9 cellular contexts compared by ENCODE assay signal in the genomic region with DNA sequence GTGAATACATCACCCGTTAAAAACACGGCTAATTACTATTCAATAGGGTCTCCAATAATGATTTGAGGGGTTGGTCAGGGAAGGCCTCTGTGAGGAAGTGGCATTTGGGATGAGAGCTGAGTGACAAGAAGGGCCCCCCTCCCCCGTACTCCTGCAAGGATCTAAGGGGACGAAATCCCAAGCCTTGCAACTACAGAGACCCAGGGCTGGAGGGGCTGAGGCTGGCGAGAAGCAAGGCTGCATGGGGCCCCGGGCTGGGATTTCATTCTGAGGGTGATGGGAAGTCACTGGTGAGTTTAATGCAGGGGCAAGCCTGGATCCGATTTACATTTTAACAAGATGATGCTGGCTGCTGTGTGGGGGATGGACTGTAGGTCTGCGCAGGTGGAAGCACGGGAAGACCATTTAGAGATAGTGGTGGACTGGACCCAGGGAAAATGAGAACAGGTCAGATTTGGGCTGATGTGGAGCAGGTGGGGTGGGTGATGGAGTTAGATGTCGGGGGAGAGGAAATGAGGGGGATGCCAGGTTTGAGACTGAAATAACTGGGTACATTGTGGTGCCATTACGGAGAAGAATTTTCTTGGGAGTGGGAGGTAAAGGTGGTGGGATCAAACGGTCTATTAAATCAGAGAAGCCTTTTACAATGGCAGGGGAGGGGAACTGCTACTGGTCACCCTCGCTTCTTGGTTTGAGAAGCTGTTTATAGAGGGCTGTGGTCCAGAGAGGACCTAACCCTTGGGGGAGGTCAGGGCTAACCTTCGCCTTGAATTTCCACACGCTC. TPM values are rescaled to one million over a fixed set of nuclear protein-coding genes. Genes with fewer than 3 reads are reported as not detected.
DNase-seq lines count a peak whose midpoint lies in the region; ATAC-seq, FAIRE-seq and TF ChIP-seq lines count a peak whose summit lies in the region.
"Had no signal": no experiment of that assay in that cellular context is flagged by ENCODE, and none has a peak within 500 bp of the region (broad histone marks: within the 10 kb centered on the region; RNA-seq: fewer than 3 reads in every experiment).

No MANE protein-coding gene starts in this region.

- H3K36me3 ChIP-seq in keratinocyte (ENCODE audit: control insufficient read depth in 2 of 2, extremely low read depth in 1 of 2, insufficient read depth in 2 of 2, low read length in 2 of 2): peaks cover 15 to 26% of the 10 kb centered on the region in 2 experiments

- DNase-seq in T-helper 1 cell (no peak), keratinocyte (ENCODE audit: low read depth, low spot score) (no peak), substantia nigra (lab: John Stamatoyannopoulos, UW) (no peak), SHP77 (lab: John Stamatoyannopoulos, UW) (no peak), RKO (ENCODE audit: low spot score) (no peak)
- no peak for DNase-seq in activated naive CD4-positive, alpha-beta T cell treated with anti-CD3 and anti-CD28 coated beads, Interleukin-2, amount 50 U/mL, for 72 hours (ENCODE audit: low spot score in 2 of 2)

- no peak overlapping the region for H3K27ac ChIP-seq in keratinocyte (ENCODE audit: control insufficient read depth, insufficient read depth, low read length)
- H3K27ac ChIP-seq in substantia nigra (ENCODE audit: low read depth, low read length, poor library complexity, severe bottlenecking): peak overlapping the region; percentile 93

- H3K79me2 ChIP-seq in keratinocyte (ENCODE audit: control insufficient read depth, insufficient read depth, low read length): peaks cover 30% of the 10 kb centered on the region

- dilution Hi-C loops in keratinocyte (cut with MboI; ENCODE audit: extremely low pct_ligation_motif_present, low sequenced_read_pairs): no loop called here

- H2AFZ ChIP-seq in keratinocyte (ENCODE audit: control insufficient read depth, low read length): peak overlapping the region; percentile 72

- peak overlapping the region; percentile 94 for H3K27ac Mint-ChIP-seq in T-helper 1 cell treated with Interleukin-12 subunit alpha and Interleukin-12 subunit beta and Interleukin-4 antibody, amounts not matched to agents 30 μg/mL and 1 μg/mL, for 36 hours
- peak overlapping the region; percentile 95 to 99 for H3K27ac Mint-ChIP-seq in activated naive CD4-positive, alpha-beta T cell treated with anti-CD3 and anti-CD28 coated beads, Interleukin-2, amount 50 U/mL, for 72 hours

- H3K9me3 ChIP-seq in keratinocyte (ENCODE audit: control insufficient read depth, low read depth, low read length): no peaks in the 10 kb centered on the region

- peaks cover 25% of the 10 kb centered on the region for H3K4me1 Mint-ChIP-seq in T-helper 1 cell treated with Interleukin-12 subunit alpha and Interleukin-12 subunit beta and Interleukin-4 antibody, amounts not matched to agents 30 μg/mL and 1 μg/mL, for 36 hours (ENCODE audit: low read depth)

- H3K9me3 Mint-ChIP-seq in T-helper 1 cell treated with Interleukin-12 subunit alpha and Interleukin-12 subunit beta and Interleukin-4 antibody, amounts not matched to agents 30 μg/mL and 1 μg/mL, for 36 hours: no peaks in the 10 kb centered on the region
- H3K9me3 Mint-ChIP-seq in activated naive CD4-positive, alpha-beta T cell treated with anti-CD3 and anti-CD28 coated beads, Interleukin-2, amount 50 U/mL, for 72 hours: no peaks in the 10 kb centered on the region

- no peaks in the 10 kb centered on the region for H3K27me3 Mint-ChIP-seq in T-helper 1 cell treated with Interleukin-12 subunit alpha and Interleukin-12 subunit beta and Interleukin-4 antibody, amounts not matched to agents 30 μg/mL and 1 μg/mL, for 36 hours (ENCODE audit: low read depth)

- H3K4me3 ChIP-seq in keratinocyte (ENCODE audit: control insufficient read depth in 2 of 3, extremely low read depth in 1 of 3, insufficient read depth in 2 of 3, low read depth in 1 of 3, low read length in 3 of 3): peak overlapping the region; percentile 90 to 96 (median 94)

- no peaks in the 10 kb centered on the region for H3K9me1 ChIP-seq in keratinocyte (ENCODE audit: control insufficient read depth, extremely low read depth, insufficient read depth, low read length)

- H3K36me3 Mint-ChIP-seq in T-helper 1 cell treated with Interleukin-12 subunit alpha and Interleukin-12 subunit beta and Interleukin-4 antibody, amounts not matched to agents 30 μg/mL and 1 μg/mL, for 36 hours (ENCODE audit: low read depth): peaks cover 5% of the 10 kb centered on the region
- peaks cover 21 to 26% of the 10 kb centered on the region in 2 donors for H3K36me3 Mint-ChIP-seq in activated naive CD4-positive, alpha-beta T cell treated with anti-CD3 and anti-CD28 coated beads, Interleukin-2, amount 50 U/mL, for 72 hours

- peak overlapping the region; percentile 73 for H3K4me2 ChIP-seq in keratinocyte (ENCODE audit: control insufficient read depth, extremely low read depth, insufficient read depth, low read depth, low read length)

- no peaks in the 10 kb centered on the region for H3K27me3 ChIP-seq in keratinocyte (ENCODE audit: control insufficient read depth, extremely low read depth, insufficient read depth, low read length)

- peaks cover 18% of the 10 kb centered on the region for H3K4me1 ChIP-seq in keratinocyte (ENCODE audit: control insufficient read depth, extremely low read depth, insufficient read depth, low read length)

- peak overlapping the region; percentile 91 for H3K4me3 Mint-ChIP-seq in T-helper 1 cell treated with Interleukin-12 subunit alpha and Interleukin-12 subunit beta and Interleukin-4 antibody, amounts not matched to agents 30 μg/mL and 1 μg/mL, for 36 hours

- no peak for ATAC-seq in activated naive CD4-positive, alpha-beta T cell treated with anti-CD3 and anti-CD28 coated beads, Interleukin-2, amount 50 U/mL, for 72 hours
- ATAC-seq in HG02571 (IDR thresholded peaks at IDR 0.05; ENCODE audit: unreplicated experiment): no peak

- peak overlapping the region; percentile 90 for H3K9ac ChIP-seq in keratinocyte (ENCODE audit: control insufficient read depth, extremely low read depth, insufficient read depth, low read length)

- H4K20me1 ChIP-seq in keratinocyte (ENCODE audit: control insufficient read depth, extremely low read depth, insufficient read depth, low read length): no peaks in the 10 kb centered on the region

- FAIRE-seq in keratinocyte (lab: Jason Lieb, UNC): no peak

- no peak for TF ChIP-seq CTCF in keratinocyte (optimal IDR thresholded peaks at IDR 0.05 in 1 of 3, IDR thresholded peaks at IDR 0.05 in 1 of 3, conservative IDR thresholded peaks at IDR 0.05 in 1 of 3; ENCODE audit: extremely low read depth in 1 of 3, insufficient read depth in 2 of 3, low read length in 3 of 3)

RNA-seq across cellular contexts. Expression of a gene that starts 0.9 kb away (rescaled TPM):
- 10 to 100 TPM; 62.3 to 71.3 TPM for total RNA-seq in activated naive CD4-positive, alpha-beta T cell treated with anti-CD3 and anti-CD28 coated beads, Interleukin-2, amount 50 U/mL, for 72 hours
- 20.0 to 39.8 TPM (median 20.5 TPM) in 3 replicates for polyA plus RNA-seq in keratinocyte
- 12.2 TPM for polyA plus RNA-seq in keratinocyte (2011; ENCODE audit: low read depth)
- polyA plus RNA-seq in keratinocyte (2011; cell fraction: cytosol; rRNA removed): 10.7 and 21.5 TPM in 2 replicates
- polyA plus RNA-seq in keratinocyte (2011; cell fraction: nucleus; rRNA removed): 76.7 and 95.3 TPM in 2 replicates
- 33.7 and 47.9 TPM in 2 replicates for polyA plus RNA-seq in keratinocyte (2012; ENCODE audit: low replicate concordance)
- polyA minus RNA-seq in keratinocyte: 26.7 to 91.1 TPM (median 40.3 TPM) in 3 replicates
- polyA minus RNA-seq in keratinocyte (2011; cell fraction: cytosol; rRNA and poly(A)+ RNA removed): 43.2 TPM
- 72.0 and 73.2 TPM in 2 replicates for polyA minus RNA-seq in keratinocyte (2011; cell fraction: nucleus; rRNA and poly(A)+ RNA removed)

RNA-seq across cellular contexts. Expression of a gene that starts 4.3 kb away (rescaled TPM):
- total RNA-seq in activated naive CD4-positive, alpha-beta T cell treated with anti-CD3 and anti-CD28 coated beads, Interleukin-2, amount 50 U/mL, for 72 hours: not detected
- 0.69 to 1.4 TPM (median 0.93 TPM) in 3 replicates for polyA plus RNA-seq in keratinocyte
- 5.4 TPM for polyA plus RNA-seq in keratinocyte (2011; ENCODE audit: low read depth)
- polyA plus RNA-seq in keratinocyte (2011; cell fraction: cytosol; rRNA removed): 0.66 and 0.68 TPM in 2 replicates
- polyA plus RNA-seq in keratinocyte (2011; cell fraction: nucleus; rRNA removed): 1.7 TPM in 2 replicates
- 0.71 and 11.8 TPM in 2 replicates for polyA plus RNA-seq in keratinocyte (2012; ENCODE audit: low replicate concordance)
- polyA minus RNA-seq in keratinocyte: 0.69 to 1.1 TPM (median 0.90 TPM) in 3 replicates
- polyA minus RNA-seq in keratinocyte (2011; cell fraction: cytosol; rRNA and poly(A)+ RNA removed): 1.9 TPM
- 2.9 and 3.0 TPM in 2 replicates for polyA minus RNA-seq in keratinocyte (2011; cell fraction: nucleus; rRNA and poly(A)+ RNA removed)
- total RNA-seq: M059J had no signal

RNA-seq across cellular contexts. Expression of a gene that starts 28.3 kb away (rescaled TPM):
- total RNA-seq in activated naive CD4-positive, alpha-beta T cell treated with anti-CD3 and anti-CD28 coated beads, Interleukin-2, amount 50 U/mL, for 72 hours: not detected
- not detected in 3 replicates for polyA plus RNA-seq in keratinocyte
- polyA plus RNA-seq in keratinocyte (2011; ENCODE audit: low read depth): not detected
- polyA plus RNA-seq in keratinocyte (2011; cell fraction: cytosol; rRNA removed): not detected in 2 replicates
- not detected in 2 replicates for polyA plus RNA-seq in keratinocyte (2011; cell fraction: nucleus; rRNA removed)
- not detected in 2 replicates for polyA plus RNA-seq in keratinocyte (2012; ENCODE audit: low replicate concordance)
- not detected in 3 replicates for polyA minus RNA-seq in keratinocyte
- polyA minus RNA-seq in keratinocyte (2011; cell fraction: cytosol; rRNA and poly(A)+ RNA removed): not detected
- polyA minus RNA-seq in keratinocyte (2011; cell fraction: nucleus; rRNA and poly(A)+ RNA removed): not detected in 2 replicates
- total RNA-seq: M059J had no signal

RNA-seq across cellular contexts. Expression of a gene that starts 57.4 kb away (rescaled TPM):
- under 1 TPM; 0.16 to 0.64 TPM for total RNA-seq in activated naive CD4-positive, alpha-beta T cell treated with anti-CD3 and anti-CD28 coated beads, Interleukin-2, amount 50 U/mL, for 72 hours
- 0.04 to 0.33 TPM (median 0.10 TPM) in 3 replicates for polyA plus RNA-seq in keratinocyte
- 9.4 TPM for polyA plus RNA-seq in keratinocyte (2011; ENCODE audit: low read depth)
- polyA plus RNA-seq in keratinocyte (2011; cell fraction: cytosol; rRNA removed): 0.21 and 0.25 TPM in 2 replicates
- 0.43 and 0.67 TPM in 2 replicates for polyA plus RNA-seq in keratinocyte (2011; cell fraction: nucleus; rRNA removed)
- 1.0 and 30.6 TPM in 2 replicates for polyA plus RNA-seq in keratinocyte (2012; ENCODE audit: low replicate concordance)
- polyA minus RNA-seq in keratinocyte: 0.19 to 1.9 TPM in 2 of 3 replicates, not detected in the other
- polyA minus RNA-seq in keratinocyte (2011; cell fraction: cytosol; rRNA and poly(A)+ RNA removed): not detected
- 1.3 and 4.5 TPM in 2 replicates for polyA minus RNA-seq in keratinocyte (2011; cell fraction: nucleus; rRNA and poly(A)+ RNA removed)
